In genomic region chr2:33599175-33599942, GRCh38 we compare ENCODE assay signal across 8 cellular contexts. TPM values are rescaled to one million over a fixed set of nuclear protein-coding genes. Genes with fewer than 3 reads are reported as not detected.
DNase-seq lines count a peak whose midpoint lies in the region; ATAC-seq and TF ChIP-seq lines count a peak whose summit lies in the region.

Gene FAM98A, minus strand, starts transcription at chr2:33599299. Its CDS starts 78 bp downstream, at chr2:33599221.

- peaks cover 7% of the 10 kb centered on the region for H3K36me3 Mint-ChIP-seq in T-helper 1 cell treated with Interleukin-12 subunit alpha and Interleukin-12 subunit beta and Interleukin-4 antibody, amounts not matched to agents 30 μg/mL and 1 μg/mL, for 36 hours (ENCODE audit: low read depth)

- peak within 1 kb of the TSS; percentile 100 for H3K4me3 Mint-ChIP-seq in T-helper 1 cell treated with Interleukin-12 subunit alpha and Interleukin-12 subunit beta and Interleukin-4 antibody, amounts not matched to agents 30 μg/mL and 1 μg/mL, for 36 hours

- peak within 1 kb of the TSS; percentile 87 for H3K27ac ChIP-seq in upper lobe of right lung

- peaks cover 27% of the 10 kb centered on the region for H3K4me1 Mint-ChIP-seq in T-helper 1 cell treated with Interleukin-12 subunit alpha and Interleukin-12 subunit beta and Interleukin-4 antibody, amounts not matched to agents 30 μg/mL and 1 μg/mL, for 36 hours (ENCODE audit: low read depth)

- intact Hi-C loops in left cardiac atrium (cut with DNase I) (no loop called here), posterior vena cava (cut with DNase I) (no loop called here), upper lobe of right lung (cut with DNase I) (no loop called here)

- H3K9me3 Mint-ChIP-seq in T-helper 1 cell treated with Interleukin-12 subunit alpha and Interleukin-12 subunit beta and Interleukin-4 antibody, amounts not matched to agents 30 μg/mL and 1 μg/mL, for 36 hours: no peaks in the 10 kb centered on the region

- TF ChIP-seq CTCF in GM13977 (IDR thresholded peaks at IDR 0.05; ENCODE audit: extremely low read depth, insufficient read depth, missing control alignments) (peak; percentile 0), upper lobe of right lung (IDR thresholded peaks at IDR 0.05) (peak; percentile 28)

- peaks cover 19% of the 10 kb centered on the region for H3K4me1 ChIP-seq in upper lobe of right lung

- DNase-seq in GM13977 (ENCODE audit: low spot score) (peak; percentile 93), NCI-H1694 (lab: John Stamatoyannopoulos, UW) (peak; percentile 99), amniotic stem cell (lab: John Stamatoyannopoulos, UW) (peak; percentile 97), left cardiac atrium (peak; percentile 100), posterior vena cava (ENCODE audit: low spot score) (peak; percentile 100), upper lobe of right lung (peak; percentile 100)

- no peaks in the 10 kb centered on the region for H3K27me3 Mint-ChIP-seq in T-helper 1 cell treated with Interleukin-12 subunit alpha and Interleukin-12 subunit beta and Interleukin-4 antibody, amounts not matched to agents 30 μg/mL and 1 μg/mL, for 36 hours (ENCODE audit: low read depth)

- in situ Hi-C loops in GM13977 (cut with MboI; ENCODE audit: low pct_unique_long_range_greater_than_20kb, low sequenced_read_pairs, unreplicated experiment): loop anchor here (25.0 kb wide), 1 partner anchor 812 kb away; no protein-coding TSS in a partner anchor

- peak; percentile 85 for ATAC-seq in HG02884 (IDR thresholded peaks at IDR 0.05; ENCODE audit: unreplicated experiment)
- peak; percentile 97 to 99 for ATAC-seq in left cardiac atrium
- peak; percentile 99 for ATAC-seq in upper lobe of right lung

- H3K27ac Mint-ChIP-seq in T-helper 1 cell treated with Interleukin-12 subunit alpha and Interleukin-12 subunit beta and Interleukin-4 antibody, amounts not matched to agents 30 μg/mL and 1 μg/mL, for 36 hours: peak within 1 kb of the TSS; percentile 92

- no peaks in the 10 kb centered on the region for H3K27me3 ChIP-seq in upper lobe of right lung

- H3K4me3 ChIP-seq in upper lobe of right lung: peak within 1 kb of the TSS; percentile 92

- no peaks in the 10 kb centered on the region for H3K9me3 ChIP-seq in upper lobe of right lung

- peaks cover 6% of the 10 kb centered on the region for H3K36me3 ChIP-seq in upper lobe of right lung

RNA-seq across cellular contexts. Expression of gene FAM98A, which starts in this region (rescaled TPM):
- total RNA-seq in left cardiac atrium (10 to 100 TPM; 65.7 to 69.5 TPM), posterior vena cava (10 to 100 TPM; 41.3 to 50.3 TPM), upper lobe of right lung (43.6 TPM)

Comparison
In these comparisons a context has a peak if more than half of its experiments do, and no peak if none do; other contexts are left out.
1. Peak in every context shown above with its lines: DNase-seq, ATAC-seq, H3K4me3 ChIP-seq and H3K27ac ChIP-seq.